Comparison of ENCODE assay signal across 22 cellular contexts in genomic region chr5:139185589-139185988, GRCh38. TPM values are rescaled to one million over a fixed set of nuclear protein-coding genes. Genes with fewer than 3 reads are reported as not detected.
DNase-seq lines count a peak whose midpoint lies in the region; ATAC-seq and TF ChIP-seq lines count a peak whose summit lies in the region.
"Had no signal": no experiment of that assay in that cellular context is flagged by ENCODE, and none has a peak within 500 bp of the region (broad histone marks: within the 10 kb centered on the region; RNA-seq: fewer than 3 reads in every experiment).

No MANE protein-coding gene starts in this region.

- peak overlapping the region; percentile 73 for H2BK5ac ChIP-seq in IMR-90 (ENCODE audit: low read depth, low read length, poor library complexity, severe bottlenecking)

- H3K9me1 ChIP-seq in IMR-90 (ENCODE audit: insufficient read depth, low read length), result peaks cover 13% of the 10 kb centered on the region

- ATAC-seq in IMR-90 (ENCODE audit: low read depth) (no peak), HG03342 (IDR thresholded peaks at IDR 0.05; ENCODE audit: unreplicated experiment) (no peak)
- ATAC-seq: T-cell had no signal

- peaks cover 28% of the 10 kb centered on the region for H3K4me1 ChIP-seq in IMR-90 (ENCODE audit: control insufficient read depth, insufficient read depth, low read length)
- no peaks in the 10 kb centered on the region for H3K4me1 ChIP-seq in endocrine pancreas (ENCODE audit: control insufficient read depth, insufficient read depth, low read length)

- H2BK15ac ChIP-seq in IMR-90 (ENCODE audit: low read depth, low read length), result peak overlapping the region; percentile 45; the same call in 1 of the 3 replicates

- H3K14ac ChIP-seq in IMR-90 (replicated peaks; ENCODE audit: low read depth, low read length), result peak overlapping the region; percentile 33

- H2AK9ac ChIP-seq in IMR-90 (replicated peaks; ENCODE audit: low read depth, low read length, poor library complexity), result peak overlapping the region; percentile 68

- no peak overlapping the region for H3K56ac ChIP-seq in IMR-90 (ENCODE audit: extremely low read depth, insufficient read depth, low read length)

- H3K4me2 ChIP-seq in IMR-90 (ENCODE audit: low read depth, low read length), result peak overlapping the region; percentile 91

- peaks cover 19% of the 10 kb centered on the region for H3K36me3 Mint-ChIP-seq in nephron progenitor cell (ENCODE audit: low read depth)

- H2AFZ ChIP-seq in IMR-90 (replicated peaks; ENCODE audit: low read length, poor library complexity), result no peak overlapping the region

- dilution Hi-C loops in IMR-90 (cut with HindIII; ENCODE audit: low sequenced_read_pairs, unreplicated experiment), result no loop called here

- no CpG with 5 or more reads among the region's 1 CpG for WGBS in IMR-90 (ENCODE audit: extremely low coverage in 2 of 2, insufficient read length in 1 of 2), 2 experiments

- CTCF ChIA-PET in AG04450 (lab: Charles Lee), result interaction anchor here (0.6 to 1.9 kb wide), 2 partner anchors 18 to 46 kb away, joined by 3 to 4 read pairs; no protein-coding TSS in a partner anchor
- CTCF ChIA-PET in IMR-90 (lab: Yijun Ruan, JAX), result no interaction called here

- H3K4me3 ChIP-seq in AG04450 (ENCODE audit: low read depth, low read length), result peak overlapping the region; percentile 14
- no peak overlapping the region for H3K4me3 ChIP-seq in IMR-90 (ENCODE audit: insufficient read depth, low read depth, low read length)
- H3K4me3 ChIP-seq in endocrine pancreas (ENCODE audit: control insufficient read depth, insufficient read depth, low read length), result peak overlapping the region; percentile 19
- H3K4me3 ChIP-seq in H7 (ENCODE audit: insufficient read depth, low read depth, low read length), result no peak overlapping the region
- H3K4me3 ChIP-seq: HAP-1, lung had no signal

- TF ChIP-seq CTCF in AG04450 (IDR thresholded peaks at IDR 0.05; ENCODE audit: low read depth, low read length) (no peak), IMR-90 (conservative IDR thresholded peaks at IDR 0.05; ENCODE audit: low read depth, low read length) (no peak), nephron progenitor cell (IDR thresholded peaks at IDR 0.05) (no peak)

- no peaks in the 10 kb centered on the region for H3K27me3 Mint-ChIP-seq in nephron progenitor cell (ENCODE audit: low read depth, poor library complexity)
- H3K27me3 Mint-ChIP-seq: activated CD4-positive, alpha-beta memory T cell treated with anti-CD3 and anti-CD28 coated beads for 36 hours; activated naive CD8-positive, alpha-beta T cell treated with anti-CD3 and anti-CD28 coated beads for 36 hours; progenitor cell of endocrine pancreas; T-cell had no signal

- H3K4ac ChIP-seq in IMR-90 (ENCODE audit: low read depth, low read length), result peak overlapping the region; percentile 72

- no peak for TF ChIP-seq POLR2A in IMR-90 (IDR thresholded peaks at IDR 0.05; ENCODE audit: low read depth, low read length)

- peak overlapping the region; percentile 91 for H3K18ac ChIP-seq in IMR-90 (ENCODE audit: low read depth, low read length)

- intact Hi-C loops in IMR-90 (cut with micrococcal nuclease), result loop anchor here (5.0 kb wide), 1 partner anchor 38 kb away; no protein-coding TSS in a partner anchor

- H2BK20ac ChIP-seq in IMR-90 (ENCODE audit: low read depth, low read length), result peak overlapping the region; percentile 72

- no peaks in the 10 kb centered on the region for H3K9me3 ChIP-seq in AG04450 (ENCODE audit: control insufficient read depth, insufficient read depth, low read length)
- no peaks in the 10 kb centered on the region for H3K9me3 ChIP-seq in IMR-90 (ENCODE audit: control insufficient read depth, insufficient read depth, low read length)
- no peaks in the 10 kb centered on the region for H3K9me3 ChIP-seq in endocrine pancreas (ENCODE audit: control insufficient read depth, low read length)
- H3K9me3 ChIP-seq: HAP-1 had no signal

- H3K27ac ChIP-seq in AG04450 (ENCODE audit: low read depth, low read length) (peak overlapping the region; percentile 25), IMR-90 (ENCODE audit: insufficient read depth, low read length) (peak overlapping the region; percentile 92; the same call in 1 of the 2 replicates)
- H3K27ac ChIP-seq: epithelial cell of prostate had no signal

- no TSS peak for BruUV-seq in IMR-90 (replicated peaks; lab: Mats Ljungman, UMichigan)

- peak overlapping the region; percentile 59 for H2BK120ac ChIP-seq in IMR-90 (ENCODE audit: low read depth, low read length)

- H3K9me3 Mint-ChIP-seq in nephron progenitor cell, result peaks cover 6% of the 10 kb centered on the region
- H3K9me3 Mint-ChIP-seq: activated CD4-positive, alpha-beta memory T cell treated with anti-CD3 and anti-CD28 coated beads for 36 hours; activated naive CD8-positive, alpha-beta T cell treated with anti-CD3 and anti-CD28 coated beads for 36 hours; T-cell had no signal

- H3K36me3 ChIP-seq in IMR-90 (ENCODE audit: control insufficient read depth, insufficient read depth, low read length) (no peaks in the 10 kb centered on the region), endocrine pancreas (ENCODE audit: control insufficient read depth, insufficient read depth, low read length) (no peaks in the 10 kb centered on the region), H7 (replicated peaks; ENCODE audit: control insufficient read depth, insufficient read depth, low read length) (no peaks in the 10 kb centered on the region)

- peak overlapping the region; percentile 66 for H3K27ac Mint-ChIP-seq in nephron progenitor cell
- H3K27ac Mint-ChIP-seq: activated CD4-positive, alpha-beta memory T cell treated with anti-CD3 and anti-CD28 coated beads for 36 hours; activated naive CD8-positive, alpha-beta T cell treated with anti-CD3 and anti-CD28 coated beads for 36 hours; progenitor cell of endocrine pancreas; T-cell had no signal

- no peak for DNase-seq in AG04450 (ENCODE audit: low read depth, low spot score)
- DNase-seq in IMR-90, result no peak
- DNase-seq in nephron progenitor cell, result no peak
- no peak for DNase-seq in H7
- DNase-seq in activated CD4-positive, CD25-positive, alpha-beta regulatory T cell treated with anti-CD3 and anti-CD28 coated beads, Interleukin-2, amount 50 U/mL, for 72 hours, result no peak
- DNase-seq: activated CD4-positive, alpha-beta memory T cell treated with anti-CD3 and anti-CD28 coated beads for 36 hours; activated CD8-positive, alpha-beta memory T cell treated with anti-CD3 and anti-CD28 coated beads, Interleukin-2, amount 50 U/mL, for 48 hours; activated naive CD8-positive, alpha-beta T cell treated with anti-CD3 and anti-CD28 coated beads for 36 hours; EL; foreskin melanocyte; NCI-H1417 treated with DMSO at 0.1 percent for 48 hours; NCI-H446 treated with DMSO at 0.1 percent for 48 hours; SIG-M5; small intestine; stimulated activated CD4-positive, alpha-beta T cell treated with anti-CD3 and anti-CD28 coated beads, Interleukin-2, amount 100 ng/mL, for 24 hours; T-cell had no signal

- peak overlapping the region; percentile 97 for H4K5ac ChIP-seq in IMR-90 (ENCODE audit: low read depth, low read length)

- H3K27me3 ChIP-seq in AG04450 (ENCODE audit: control insufficient read depth, insufficient read depth, low read length) (no peaks in the 10 kb centered on the region), IMR-90 (ENCODE audit: control insufficient read depth, insufficient read depth, low read length) (no peaks in the 10 kb centered on the region), endocrine pancreas (ENCODE audit: control insufficient read depth, insufficient read depth, low read length) (no peaks in the 10 kb centered on the region), H7 (ENCODE audit: control insufficient read depth, insufficient read depth, low read length) (no peaks in the 10 kb centered on the region)

- no peak overlapping the region for H3K4me3 Mint-ChIP-seq in nephron progenitor cell
- H3K4me3 Mint-ChIP-seq: activated CD4-positive, alpha-beta memory T cell treated with anti-CD3 and anti-CD28 coated beads for 36 hours; activated naive CD8-positive, alpha-beta T cell treated with anti-CD3 and anti-CD28 coated beads for 36 hours; T-cell had no signal

- no peak for TF ChIP-seq RAD21 in IMR-90 (IDR thresholded peaks at IDR 0.05; ENCODE audit: low read length)

- peaks cover 24 to 67% of the 10 kb centered on the region in 2 experiments for H3K79me1 ChIP-seq in IMR-90 (ENCODE audit: low read depth in 1 of 2, low read length in 2 of 2)

- H3K4me1 Mint-ChIP-seq in nephron progenitor cell, result peaks cover 56% of the 10 kb centered on the region

- in situ Hi-C loops in IMR-90 (cut with MboI; ENCODE audit: low sequenced_read_pairs), result no loop called here

- peak overlapping the region; percentile 76 for H3K9ac ChIP-seq in IMR-90 (ENCODE audit: low read depth, low read length)
- no peak overlapping the region for H3K9ac ChIP-seq in endocrine pancreas (ENCODE audit: control insufficient read depth, insufficient read depth, low read length)

- H4K20me1 ChIP-seq in IMR-90 (ENCODE audit: insufficient read depth, low read length), result peaks cover 5% of the 10 kb centered on the region; the same call in 1 of the 2 replicates

- peak overlapping the region in 1 of 2 experiments; percentile 17; a peak in 2 of 4 replicates for H4K8ac ChIP-seq in IMR-90 (ENCODE audit: low read depth in 2 of 2, low read length in 2 of 2)

- peak overlapping the region; percentile 53 for H4K91ac ChIP-seq in IMR-90 (ENCODE audit: insufficient read depth, low read depth, low read length)

- peak overlapping the region; percentile 74 for H2AK5ac ChIP-seq in IMR-90 (ENCODE audit: low read depth, low read length)

- POLR2A ChIA-PET in AG04450 (lab: Yijun Ruan, JAX), result no interaction called here
- POLR2A ChIA-PET in IMR-90 (lab: Charles Lee; ENCODE audit: unreplicated experiment), result no interaction called here

- H3K23ac ChIP-seq in IMR-90 (ENCODE audit: low read depth, low read length), result peak overlapping the region; percentile 71; the same call in 1 of the 2 replicates

TF ChIP-seq in IMR-90, 13 proteins besides CTCF, POLR2A, EP300 and RAD21 (continues in another document):
- TF ChIP-seq CHD1 (IDR thresholded peaks at IDR 0.05; ENCODE audit: low read depth, low read length), result no peak
- TF ChIP-seq, protein P1, sequence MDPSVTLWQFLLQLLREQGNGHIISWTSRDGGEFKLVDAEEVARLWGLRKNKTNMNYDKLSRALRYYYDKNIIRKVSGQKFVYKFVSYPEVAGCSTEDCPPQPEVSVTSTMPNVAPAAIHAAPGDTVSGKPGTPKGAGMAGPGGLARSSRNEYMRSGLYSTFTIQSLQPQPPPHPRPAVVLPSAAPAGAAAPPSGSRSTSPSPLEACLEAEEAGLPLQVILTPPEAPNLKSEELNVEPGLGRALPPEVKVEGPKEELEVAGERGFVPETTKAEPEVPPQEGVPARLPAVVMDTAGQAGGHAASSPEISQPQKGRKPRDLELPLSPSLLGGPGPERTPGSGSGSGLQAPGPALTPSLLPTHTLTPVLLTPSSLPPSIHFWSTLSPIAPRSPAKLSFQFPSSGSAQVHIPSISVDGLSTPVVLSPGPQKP (IDR thresholded peaks at IDR 0.05; ENCODE audit: borderline replicate concordance, low read depth, low read length), result no peak

RNA-seq across cellular contexts. Expression of gene SIL1, which starts 12.6 kb away (rescaled TPM):
- polyA plus RNA-seq in AG04450 (2011; rRNA removed) (57.9 and 64.6 TPM in 2 replicates), IMR-90 (2012; rRNA removed) (66.0 and 80.7 TPM in 2 replicates)
- 30.3 and 30.8 TPM in 2 replicates for polyA minus RNA-seq in AG04450 (2011; rRNA and poly(A)+ RNA removed)
- 56.1 and 61.4 TPM in 2 replicates for total RNA-seq in IMR-90 (2012; rRNA removed)
- polyA plus RNA-seq in IMR-90 (2012; cell fraction: cytosol; rRNA removed), result 76.2 and 95.1 TPM in 2 replicates
- polyA plus RNA-seq in IMR-90 (2012; cell fraction: nucleus; rRNA removed; ENCODE audit: low replicate concordance), result 22.3 and 55.0 TPM in 2 replicates
- 14.8 and 17.4 TPM in 2 replicates for total RNA-seq in H7 (2014; rRNA removed; shearing (Covaris generic))

Comparison
In these comparisons a context has a peak if more than half of its experiments do, and no peak if none do; other contexts are left out.
1. H3K4me3 ChIP-seq: peak in AG04450 (single experiment) and endocrine pancreas (single experiment); none in IMR-90 (single experiment) and H7 (single experiment).